ENCODE assay signal across 16 cellular contexts in the genomic region with DNA sequence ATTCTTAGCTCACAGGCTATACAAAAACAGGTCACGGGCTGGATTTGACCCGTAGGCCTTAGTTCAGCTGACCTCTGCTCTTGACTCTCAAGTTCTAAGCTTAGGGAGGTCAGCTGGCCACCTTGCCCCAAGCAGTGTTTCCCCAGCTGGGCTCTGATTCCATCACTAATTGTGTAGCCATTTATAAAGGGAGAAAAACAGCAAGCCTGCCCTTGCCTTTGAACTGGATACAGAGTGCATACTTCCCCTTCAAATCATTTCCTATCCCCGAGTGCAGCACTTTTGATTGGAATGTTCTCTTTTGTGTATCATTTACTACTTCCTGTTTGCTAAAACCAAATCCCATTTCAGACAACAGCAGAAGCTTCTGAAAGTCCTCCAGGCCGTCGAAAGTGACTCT.
DNase-seq lines count a peak whose midpoint lies in the region; ATAC-seq, FAIRE-seq and TF ChIP-seq lines count a peak whose summit lies in the region.
"Had no signal": no experiment of that assay in that cellular context is flagged by ENCODE, and none has a peak within 500 bp of the region (broad histone marks: within the 10 kb centered on the region; RNA-seq: fewer than 3 reads in every experiment).

No MANE protein-coding gene starts in this region.

- H3K79me1 ChIP-seq in H9 (ENCODE audit: insufficient read depth, low read depth, low read length, poor library complexity, severe bottlenecking): no peaks in the 10 kb centered on the region

- H3K9ac ChIP-seq in H9 (ENCODE audit: extremely low read depth, insufficient read length, low read length) (no peak overlapping the region), astrocyte (ENCODE audit: low read length) (no peak overlapping the region)

- H3K14ac ChIP-seq in H9 (ENCODE audit: insufficient read depth, low read length): no peak overlapping the region

- no peak overlapping the region for H2BK15ac ChIP-seq in H9 (ENCODE audit: low read depth, low read length)

- WGBS in H9 (ENCODE audit: extremely low coverage, insufficient read length, low lambda C conversion rate): no CpG with 5 or more reads among the region's 5 CpGs
- 56 to 78% (median 61%) methylated on average over 5 of the region's 5 CpGs for WGBS in spleen, 5 donors

- no peak overlapping the region for H2BK120ac ChIP-seq in H9 (ENCODE audit: low read depth, low read length, poor library complexity, severe bottlenecking)

- H2AFZ ChIP-seq in H9 (ENCODE audit: low read length) (no peak overlapping the region), astrocyte (ENCODE audit: low read depth, low read length) (peak overlapping the region; percentile 29)

- H3K36me3 Mint-ChIP-seq in H9 (ENCODE audit: insufficient read depth in 1 of 3, low read depth in 3 of 3): peaks cover 2 to 15% (median 3%) of the 10 kb centered on the region in 3 experiments; a peak in 6 of 7 replicates
- H3K36me3 Mint-ChIP-seq in astrocyte (ENCODE audit: low read depth, unreplicated experiment): peaks cover 11% of the 10 kb centered on the region

- peak overlapping the region; percentile 72 to 91 (median 83); a peak in 5 of 7 replicates for H3K27ac Mint-ChIP-seq in H9
- no peak overlapping the region for H3K27ac Mint-ChIP-seq in astrocyte (ENCODE audit: unreplicated experiment)
- H3K27ac Mint-ChIP-seq: activated T-cell treated with anti-CD3 and anti-CD28 coated beads, Interleukin-2, amount 50 U/mL, for 72 hours had no signal

- peak; percentile 62 for FAIRE-seq in astrocyte (lab: Jason Lieb, UNC)

- no peak for TF ChIP-seq CTCF in H9 (conservative IDR thresholded peaks at IDR 0.05)
- TF ChIP-seq CTCF in astrocyte (IDR thresholded peaks at IDR 0.05; ENCODE audit: insufficient read depth, low read depth, low read length): no peak
- no peak for TF ChIP-seq CTCF in spleen (IDR thresholded peaks at IDR 0.05 in 8 of 11, conservative IDR thresholded peaks at IDR 0.05 in 3 of 11)

- no peaks in the 10 kb centered on the region for H3K23me2 ChIP-seq in H9 (ENCODE audit: insufficient read length, low read depth, low read length, poor library complexity, severe bottlenecking)

- no peaks in the 10 kb centered on the region for H3K9me3 ChIP-seq in H9 (ENCODE audit: control insufficient read depth, low read depth, low read length)
- H3K9me3 ChIP-seq in astrocyte (ENCODE audit: insufficient read depth, low read depth, low read length): no peaks in the 10 kb centered on the region
- H3K9me3 ChIP-seq in spleen: no peaks in the 10 kb centered on the region
- H3K9me3 ChIP-seq: vagina had no signal

- no peak overlapping the region for H3K18ac ChIP-seq in H9 (ENCODE audit: insufficient read length, low read depth, low read length)

- no peak overlapping the region for H3T11ph ChIP-seq in H9 (ENCODE audit: low read length)

- no peaks in the 10 kb centered on the region for H3K27me3 ChIP-seq in H9 (ENCODE audit: insufficient read depth, low read length)
- H3K27me3 ChIP-seq in astrocyte (ENCODE audit: insufficient read depth, low read length): no peaks in the 10 kb centered on the region
- H3K27me3 ChIP-seq in spleen (replicated peaks in 1 of 7): no peaks in the 10 kb centered on the region
- H3K27me3 ChIP-seq: vagina had no signal

- H3K4me3 ChIP-seq in astrocyte (ENCODE audit: insufficient read depth, low read depth, low read length): no peak overlapping the region
- no peak overlapping the region for H3K4me3 ChIP-seq in spleen
- H3K4me3 ChIP-seq: vagina had no signal

- no peak for TF ChIP-seq POLR2A in spleen (IDR thresholded peaks at IDR 0.05)

- H3K56ac ChIP-seq in H9 (ENCODE audit: insufficient read length, low read depth, low read length): no peak overlapping the region

- H2BK12ac ChIP-seq in H9 (ENCODE audit: insufficient read length, low read depth, low read length): no peak overlapping the region

- H3K4me1 Mint-ChIP-seq in H9 (peaks cover 32 to 37% of the 10 kb centered on the region in 2 experiments), astrocyte (ENCODE audit: low read depth, unreplicated experiment) (peaks cover 13% of the 10 kb centered on the region)
- H3K4me1 Mint-ChIP-seq: CD8-positive, alpha-beta memory T cell had no signal

- DNase-seq in H9: no peak
- no peak for DNase-seq in astrocyte (ENCODE audit: low read depth)
- DNase-seq in iris pigment epithelial cell (ENCODE audit: low read depth): peak; percentile 55
- peak; percentile 21 for DNase-seq in spleen
- no peak for DNase-seq in RPMI8226
- DNase-seq: activated CD4-positive, alpha-beta T cell treated with anti-CD3 and anti-CD28 coated beads, Interleukin-2, amount 50 U/mL, for 48 hours; activated T-cell treated with anti-CD3 and anti-CD28 coated beads, Interleukin-2, amount 50 U/mL, for 72 hours; CD8-positive, alpha-beta memory T cell; effector CD4-positive, alpha-beta T cell; NCI-H187; NCI-H69; stimulated activated CD4-positive, alpha-beta T cell treated with anti-CD3 and anti-CD28 coated beads, Interleukin-4, amount 100 ng/mL, for 1 hour; T-helper 9 cell had no signal

- no peaks in the 10 kb centered on the region for H3K27me3 Mint-ChIP-seq in H9 (ENCODE audit: low read depth)
- H3K27me3 Mint-ChIP-seq in astrocyte (ENCODE audit: low read depth, unreplicated experiment): no peaks in the 10 kb centered on the region

- H4K5ac ChIP-seq in H9 (ENCODE audit: insufficient read length, low read depth, low read length): no peak overlapping the region

- intact Hi-C loops in spleen (cut with DNase I; ENCODE audit: low total_unique reads): no loop called here

- peaks cover 7% of the 10 kb centered on the region; the same call in 1 of the 2 replicates for H3K4me1 ChIP-seq in H9 (ENCODE audit: insufficient read depth, low read length)
- H3K4me1 ChIP-seq in astrocyte (ENCODE audit: insufficient read depth, low read length): peaks cover 11% of the 10 kb centered on the region
- H3K4me1 ChIP-seq in spleen: peaks cover 0 to 20% (median 12%) of the 10 kb centered on the region in 6 donors
- H3K4me1 ChIP-seq: vagina had no signal

- no peaks in the 10 kb centered on the region for H3K79me2 ChIP-seq in H9 (ENCODE audit: insufficient read depth, low read length)
- H3K79me2 ChIP-seq in astrocyte (ENCODE audit: insufficient read depth, low read length): no peaks in the 10 kb centered on the region

- H3K9me3 Mint-ChIP-seq in H9 (no peaks in the 10 kb centered on the region), astrocyte (ENCODE audit: unreplicated experiment) (no peaks in the 10 kb centered on the region)
- H3K9me3 Mint-ChIP-seq: activated T-cell treated with anti-CD3 and anti-CD28 coated beads, Interleukin-2, amount 50 U/mL, for 72 hours; CD8-positive, alpha-beta memory T cell had no signal

- no peak overlapping the region for H3K4ac ChIP-seq in H9 (ENCODE audit: low read depth, low read length)

- no peak overlapping the region for H4K8ac ChIP-seq in H9 (replicated peaks; ENCODE audit: insufficient read length, low read depth, low read length)

- H3K4me3 Mint-ChIP-seq in H9 (no peak overlapping the region), astrocyte (ENCODE audit: unreplicated experiment) (no peak overlapping the region)
- H3K4me3 Mint-ChIP-seq: activated T-cell treated with anti-CD3 and anti-CD28 coated beads, Interleukin-2, amount 50 U/mL, for 72 hours; CD8-positive, alpha-beta memory T cell had no signal

- H3K36me3 ChIP-seq in astrocyte (ENCODE audit: insufficient read depth, low read length): peaks cover 3% of the 10 kb centered on the region
- H3K36me3 ChIP-seq in spleen: peaks cover 0 to 80% (median 17%) of the 10 kb centered on the region in 6 donors

- H2BK5ac ChIP-seq in H9 (ENCODE audit: insufficient read length, low read length): no peak overlapping the region

- no peak overlapping the region for H2BK20ac ChIP-seq in H9 (ENCODE audit: low read depth, low read length, poor library complexity, severe bottlenecking)

- no peaks in the 10 kb centered on the region for H4K20me1 ChIP-seq in H9 (ENCODE audit: control insufficient read depth, insufficient read depth, insufficient read length)
- H4K20me1 ChIP-seq in astrocyte (ENCODE audit: insufficient read depth, low read length): no peaks in the 10 kb centered on the region

- H3K4me2 ChIP-seq in H9 (ENCODE audit: insufficient read depth, insufficient read length, low read length): no peak overlapping the region
- peak overlapping the region; percentile 25 for H3K4me2 ChIP-seq in astrocyte (ENCODE audit: low read length)

- no peak overlapping the region for H3K27ac ChIP-seq in H9 (ENCODE audit: insufficient read length, low read depth, low read length)
- no peak overlapping the region for H3K27ac ChIP-seq in astrocyte (ENCODE audit: low read depth, low read length)
- H3K27ac ChIP-seq in spleen: peak overlapping the region in 4 of 8 donors; percentile 5 to 52 (median 43)
- H3K27ac ChIP-seq: vagina had no signal

- H2AK5ac ChIP-seq in H9 (ENCODE audit: insufficient read length, low read length): no peak overlapping the region

- no peak overlapping the region for H4K91ac ChIP-seq in H9 (ENCODE audit: insufficient read length, low read depth, low read length)

- no peak overlapping the region for H3K23ac ChIP-seq in H9 (ENCODE audit: insufficient read length, low read depth, low read length)

- ATAC-seq in GM19351 (IDR thresholded peaks at IDR 0.05; ENCODE audit: unreplicated experiment): no peak
- no peak for ATAC-seq in GM21737 (IDR thresholded peaks at IDR 0.05; ENCODE audit: unreplicated experiment)
- ATAC-seq: activated T-cell treated with anti-CD3 and anti-CD28 coated beads, Interleukin-2, amount 50 U/mL, for 72 hours had no signal

Comparison
In these comparisons a context has a peak if more than half of its experiments do, and no peak if none do; other contexts are left out.
1. DNase-seq: peak in iris pigment epithelial cell (single experiment) and spleen (single experiment); none in H9 (single experiment), astrocyte (single experiment) and RPMI8226 (single experiment).